ENCODE assay signal across 8 cellular contexts in the genomic region with DNA sequence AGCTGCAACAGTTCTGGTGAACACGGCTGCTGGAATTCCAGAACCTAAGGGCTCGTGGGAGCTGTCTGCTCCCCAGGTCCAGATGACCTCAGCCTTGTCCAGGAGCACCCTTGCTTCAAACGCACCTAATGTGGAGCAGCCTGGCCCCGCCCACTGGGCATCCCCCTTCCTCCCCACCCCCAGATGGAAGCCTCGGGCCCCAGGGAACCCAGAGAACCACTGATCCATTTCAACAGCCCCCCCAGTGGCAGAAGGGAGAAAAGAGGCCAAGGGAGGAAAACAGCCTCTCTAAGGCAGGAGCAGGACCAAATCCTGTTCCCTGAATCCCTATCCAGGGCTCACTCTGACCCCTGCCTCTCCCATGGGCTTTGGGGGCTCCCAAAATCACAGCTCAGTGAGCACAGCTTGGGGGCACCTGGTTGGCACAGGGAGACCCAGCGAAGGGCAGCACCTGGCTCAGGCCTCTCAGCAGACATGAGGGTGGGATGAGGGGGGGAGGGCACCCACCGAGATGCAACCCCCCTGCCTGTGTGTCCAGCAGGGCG. TPM values are rescaled to one million over a fixed set of nuclear protein-coding genes. Genes with fewer than 3 reads are reported as not detected.
A peak's percentile ranks its signal among the peaks of the same experiment; 100 is the strongest.
DNase-seq lines count a peak whose midpoint lies in the region; ATAC-seq lines count a peak whose summit lies in the region.

No MANE protein-coding gene starts in this region.

- H4K20me1 ChIP-seq in GM23248 (ENCODE audit: insufficient read depth): no peaks in the 10 kb centered on the region

- no peaks in the 10 kb centered on the region for H3K79me2 ChIP-seq in GM23248 (ENCODE audit: insufficient read depth)

- H3K9ac ChIP-seq in GM23248: no peak overlapping the region

- no peak overlapping the region for H3K4me2 ChIP-seq in GM23248 (ENCODE audit: unreplicated experiment)

- H3F3A ChIP-seq in GM23248 (ENCODE audit: insufficient read depth): no peaks in the 10 kb centered on the region

- H3K27me3 ChIP-seq in GM23248 (replicated peaks; ENCODE audit: insufficient read depth): no peaks in the 10 kb centered on the region
- H3K27me3 ChIP-seq in esophagus (ENCODE audit: control insufficient read depth in 1 of 2, insufficient read depth in 2 of 2, low read length in 2 of 2): no peaks in the 10 kb centered on the region

- no peak for ATAC-seq in stimulated activated effector memory CD8-positive, alpha-beta T cell treated with anti-CD3 and anti-CD28 coated beads, Interleukin-12 subunit alpha, Interleukin-12 subunit beta, amount 100 ng/mL, for 72 hours
- no peak for ATAC-seq in HG02885 (IDR thresholded peaks at IDR 0.05; ENCODE audit: poor library complexity, unreplicated experiment)
- ATAC-seq in HG02642 (IDR thresholded peaks at IDR 0.05; ENCODE audit: poor library complexity, unreplicated experiment): no peak

- H3K4me1 Mint-ChIP-seq in stimulated activated effector memory CD8-positive, alpha-beta T cell treated with anti-CD3 and anti-CD28 coated beads, Interleukin-12 subunit alpha, Interleukin-12 subunit beta, amount 100 ng/mL, for 72 hours: peaks cover 93% of the 10 kb centered on the region

- no peak overlapping the region for H3K27ac ChIP-seq in GM23248
- H3K27ac ChIP-seq in esophagus (ENCODE audit: low read depth in 2 of 2, low read length in 1 of 2): peak overlapping the region; percentile 27 to 38

- H3K9me3 ChIP-seq in GM23248 (ENCODE audit: low read depth) (no peaks in the 10 kb centered on the region), esophagus (ENCODE audit: control insufficient read depth in 2 of 2, insufficient read depth in 1 of 2, low read depth in 1 of 2, low read length in 1 of 2) (peaks cover 0 to 4% of the 10 kb centered on the region in 2 donors)

- peaks cover 65% of the 10 kb centered on the region for H3K36me3 Mint-ChIP-seq in stimulated activated effector memory CD8-positive, alpha-beta T cell treated with anti-CD3 and anti-CD28 coated beads, Interleukin-12 subunit alpha, Interleukin-12 subunit beta, amount 100 ng/mL, for 72 hours

- H3K36me3 ChIP-seq in GM23248 (ENCODE audit: low read depth): no peaks in the 10 kb centered on the region
- H3K36me3 ChIP-seq in esophagus (ENCODE audit: control insufficient read depth in 2 of 2, insufficient read depth in 2 of 2, low read length in 1 of 2): no peaks in the 10 kb centered on the region

- no peak overlapping the region for H3K4me3 ChIP-seq in GM23248
- H3K4me3 ChIP-seq in esophagus (ENCODE audit: low read depth in 1 of 2, low read length in 2 of 2): peak overlapping the region; percentile 32 to 44

- no peaks in the 10 kb centered on the region for H3K9me3 Mint-ChIP-seq in stimulated activated effector memory CD8-positive, alpha-beta T cell treated with anti-CD3 and anti-CD28 coated beads, Interleukin-12 subunit alpha, Interleukin-12 subunit beta, amount 100 ng/mL, for 72 hours

- peak overlapping the region; percentile 94 for H3K4me3 Mint-ChIP-seq in stimulated activated effector memory CD8-positive, alpha-beta T cell treated with anti-CD3 and anti-CD28 coated beads, Interleukin-12 subunit alpha, Interleukin-12 subunit beta, amount 100 ng/mL, for 72 hours

- WGBS in GM23248 (ENCODE audit: low coverage in 1 of 2, low lambda C conversion rate in 2 of 2, missing lambda C conversion rate in 2 of 2), 2 experiments: 32 to 42% methylated on average over 5 to 8 of the region's 8 CpGs
- WGBS in esophagus, 2 donors: 48 to 53% methylated on average over 6 to 8 of the region's 8 CpGs

- H3K9me2 ChIP-seq in GM23248 (ENCODE audit: insufficient read depth): no peaks in the 10 kb centered on the region

- in situ Hi-C loops in GM23248 (cut with MboI): no loop called here

- H3K4me1 ChIP-seq in GM23248 (ENCODE audit: insufficient read depth) (no peaks in the 10 kb centered on the region), esophagus (ENCODE audit: control insufficient read depth in 2 of 2, insufficient read depth in 2 of 2, low read length in 1 of 2) (peaks cover 0 to 2% of the 10 kb centered on the region in 2 donors)

- H2AFZ ChIP-seq in GM23248: no peak overlapping the region

- peak overlapping the region; percentile 98 for H3K27ac Mint-ChIP-seq in stimulated activated effector memory CD8-positive, alpha-beta T cell treated with anti-CD3 and anti-CD28 coated beads, Interleukin-12 subunit alpha, Interleukin-12 subunit beta, amount 100 ng/mL, for 72 hours

- DNase-seq in GM23248 (peak; percentile 21), OCI-M1 (lab: John Stamatoyannopoulos, UW) (no peak), AG08396 (ENCODE audit: low spot score) (no peak)
- DNase-seq in activated CD4-positive, alpha-beta T cell treated with anti-CD3 and anti-CD28 coated beads for 4 hours: peak; percentile 48 to 81
- no peak for DNase-seq in stimulated activated effector memory CD8-positive, alpha-beta T cell treated with anti-CD3 and anti-CD28 coated beads, Interleukin-12 subunit alpha, Interleukin-12 subunit beta, amount 100 ng/mL, for 72 hours (ENCODE audit: low spot score in 2 of 2)

RNA-seq across cellular contexts. Expression of a gene that starts 1.2 kb away (rescaled TPM):
- total RNA-seq in GM23248 (2014; rRNA removed; shearing (Covaris generic)): not detected in 2 replicates
- polyA plus RNA-seq in GM23248 (2016; fragmentation: Nextera tagmentation; extraction: Ambion mirVana) (not detected in 2 replicates), esophagus (1 to 10 TPM; 1.4 to 4.1 TPM)

RNA-seq across cellular contexts. Expression of a gene that starts 39.4 kb away (rescaled TPM):
- 32.8 and 35.1 TPM in 2 replicates for total RNA-seq in GM23248 (2014; rRNA removed; shearing (Covaris generic))
- 34.9 and 36.3 TPM in 2 replicates for polyA plus RNA-seq in GM23248 (2016; fragmentation: Nextera tagmentation; extraction: Ambion mirVana)
- polyA plus RNA-seq in esophagus: 1 to 10 TPM; 7.2 to 9.4 TPM

Comparison
In these comparisons a context has a peak if more than half of its experiments do, and no peak if none do; other contexts are left out.
1. DNase-seq: peak in GM23248 (single experiment) and activated CD4-positive, alpha-beta T cell treated with anti-CD3 and anti-CD28 coated beads for 4 hours (2 of 2); none in stimulated activated effector memory CD8-positive, alpha-beta T cell treated with anti-CD3 and anti-CD28 coated beads, Interleukin-12 subunit alpha, Interleukin-12 subunit beta, amount 100 ng/mL, for 72 hours (0 of 2), OCI-M1 (single experiment) and AG08396 (single experiment).